15 cellular contexts compared by ENCODE assay signal in genomic region chr7:5767066-5767465, GRCh38. TPM values are rescaled to one million over a fixed set of nuclear protein-coding genes. Genes with fewer than 3 reads are reported as not detected.
DNase-seq lines count a peak whose midpoint lies in the region; ATAC-seq, FAIRE-seq and TF ChIP-seq lines count a peak whose summit lies in the region.
"Had no signal": no experiment of that assay in that cellular context is flagged by ENCODE, and none has a peak within 500 bp of the region (broad histone marks: within the 10 kb centered on the region; RNA-seq: fewer than 3 reads in every experiment).

No MANE protein-coding gene starts in this region.

- no peak for TF ChIP-seq RAD21 in HepG2 (CRISPR knock-in tag; IDR thresholded peaks at IDR 0.05)

- in situ Hi-C loops in HepG2 (cut with HindIII; ENCODE audit: extremely low pct_ligation_motif_present, low pct_unique_long_range_greater_than_20kb): no loop called here
- in situ Hi-C loops in G401 (cut with HindIII; ENCODE audit: low sequenced_read_pairs): no loop called here

- no peak for FAIRE-seq in HepG2 (lab: Jason Lieb, UNC)

- TF ChIP-seq CTCF in HepG2 (CRISPR knock-in tag; IDR thresholded peaks at IDR 0.05) (no peak), right lobe of liver (IDR thresholded peaks at IDR 0.05) (no peak)

- H3K4me1 ChIP-seq in HepG2 (ENCODE audit: insufficient read depth, low read length): peaks cover 39% of the 10 kb centered on the region
- H3K4me1 ChIP-seq in right lobe of liver: peaks cover 0 to 6% (median 0%) of the 10 kb centered on the region in 4 donors
- H3K4me1 ChIP-seq in SJSA1 (replicated peaks): peaks cover 57% of the 10 kb centered on the region
- peaks cover 5 to 8% of the 10 kb centered on the region in 2 donors for H3K4me1 ChIP-seq in aorta (ENCODE audit: control insufficient read depth in 1 of 2, insufficient read depth in 2 of 2, low read length in 2 of 2)

- peaks cover 8% of the 10 kb centered on the region; the same call in 1 of the 2 replicates for H4K20me1 ChIP-seq in HepG2 (ENCODE audit: insufficient read depth, low read length)

- intact Hi-C loops in HepG2 (cut with micrococcal nuclease; ENCODE audit: unreplicated experiment) (no loop called here), right lobe of liver (cut with DNase I) (no loop called here), aorta (cut with DNase I) (no loop called here)

- H3K36me3 ChIP-seq in HepG2 (replicated peaks in 1 of 2; ENCODE audit: control insufficient read depth in 1 of 2, insufficient read depth in 2 of 2, low read length in 2 of 2) (peaks cover 0 to 1% of the 10 kb centered on the region in 2 experiments; a peak in 1 of 5 replicates), right lobe of liver (no peaks in the 10 kb centered on the region), SJSA1 (peaks cover 3% of the 10 kb centered on the region; the same call in 1 of the 2 replicates), aorta (ENCODE audit: control insufficient read depth in 1 of 2, insufficient read depth in 2 of 2, low read length in 1 of 2) (no peaks in the 10 kb centered on the region)
- H3K36me3 ChIP-seq: adrenal gland, left lung had no signal

- H3K27ac ChIP-seq in HepG2 (ENCODE audit: extremely low read length, insufficient read depth, low read length) (peak overlapping the region; percentile 47), right lobe of liver (no peak overlapping the region), SJSA1 (peak overlapping the region; percentile 79), aorta (ENCODE audit: low read depth in 1 of 2, low read length in 2 of 2) (peak overlapping the region; percentile 67 to 74)
- H3K27ac ChIP-seq: left lung, skin epidermis had no signal

- no peaks in the 10 kb centered on the region for H3K9me3 ChIP-seq in HepG2 (ENCODE audit: low read length)
- H3K9me3 ChIP-seq in right lobe of liver: no peaks in the 10 kb centered on the region
- no peaks in the 10 kb centered on the region for H3K9me3 ChIP-seq in SJSA1 (replicated peaks)
- no peaks in the 10 kb centered on the region for H3K9me3 ChIP-seq in aorta (ENCODE audit: control insufficient read depth, low read length)
- H3K9me3 ChIP-seq: adrenal gland, esophagus muscularis mucosa, left lung had no signal

- CTCF ChIA-PET in HepG2 (lab: Yijun Ruan, JAX; ENCODE audit: low intra/inter-chr PET ratio, low total read pairs): no interaction called here

- DNase-seq in HepG2 (ENCODE audit: low spot score) (no peak), right lobe of liver (no peak), SJSA1 (ENCODE audit: low read depth in 1 of 2, low spot score in 2 of 2) (no peak), glomerular visceral epithelial cell (ENCODE audit: extremely low spot score) (peak; percentile 51), aorta (no peak), NCI-H526 (lab: John Stamatoyannopoulos, UW) (no peak), G401 (ENCODE audit: low spot score) (no peak)
- DNase-seq in stimulated activated CD4-positive, alpha-beta T cell treated with anti-CD3 and anti-CD28 coated beads, Interleukin-15, amount 100 ng/mL, for 24 hours: no peak
- DNase-seq: adrenal gland, cortex of kidney, left lung, MM.1S had no signal

- TF ChIP-seq EP300 in HepG2 (IDR thresholded peaks at IDR 0.05; ENCODE audit: low read depth in 2 of 2, low read length in 2 of 2): no peak
- TF ChIP-seq EP300 in HepG2 (CRISPR knock-in tag; IDR thresholded peaks at IDR 0.05; ENCODE audit: borderline replicate concordance): no peak

- no peak overlapping the region for H2AFZ ChIP-seq in HepG2 (ENCODE audit: low read length)

- WGBS in HepG2 (ENCODE audit: low lambda C conversion rate): 100% methylated on average over 1 of the region's 1 CpG
- WGBS in right lobe of liver (ENCODE audit: insufficient coverage, low coverage, low lambda C conversion rate, missing lambda C conversion rate): 92% methylated on average over 1 of the region's 1 CpG
- WGBS in aorta, 2 donors: 6 to 10% methylated on average over 1 of the region's 1 CpG

- POLR2A ChIA-PET in HepG2 (lab: Yijun Ruan, JAX): interaction anchor here (1.5 kb wide), 1 partner anchor 13 kb away, joined by 6 read pairs; no protein-coding TSS in a partner anchor

- peak overlapping the region; percentile 74; the same call in 1 of the 2 replicates for H3K4me2 ChIP-seq in HepG2 (ENCODE audit: low read depth, low read length)

- ATAC-seq in HepG2: no peak
- ATAC-seq in right lobe of liver: no peak
- ATAC-seq in aorta (ENCODE audit: low FRiP score): no peak
- ATAC-seq: activated CD4-positive, CD25-positive, alpha-beta regulatory T cell treated with anti-CD3 and anti-CD28 coated beads, Interleukin-2, amount 50 U/mL, for 24 hours had no signal

- TSS peak; percentile 30 for BruUV-seq in HepG2 (replicated peaks; lab: Mats Ljungman, UMichigan)

- H3K79me2 ChIP-seq in HepG2 (ENCODE audit: insufficient read depth, low read length): peaks cover 73% of the 10 kb centered on the region

- H3K27me3 ChIP-seq in HepG2 (ENCODE audit: control insufficient read depth in 1 of 2, insufficient read depth in 2 of 2, low read length in 2 of 2) (no peaks in the 10 kb centered on the region), right lobe of liver (no peaks in the 10 kb centered on the region), SJSA1 (replicated peaks) (no peaks in the 10 kb centered on the region), aorta (ENCODE audit: control insufficient read depth in 1 of 2, insufficient read depth in 2 of 2, low read length in 1 of 2) (no peaks in the 10 kb centered on the region)
- H3K27me3 ChIP-seq: adrenal gland, esophagus muscularis mucosa, left lung had no signal

- TF ChIP-seq POLR2A in HepG2 (IDR thresholded peaks at IDR 0.05; ENCODE audit: insufficient read depth in 1 of 2, low read depth in 2 of 2, low read length in 2 of 2): no peak
- no peak for TF ChIP-seq POLR2A in right lobe of liver (IDR thresholded peaks at IDR 0.05)

- no peak overlapping the region for H3K9ac ChIP-seq in HepG2 (ENCODE audit: insufficient read depth, low read depth, low read length)

- H3K4me3 ChIP-seq in HepG2 (replicated peaks in 1 of 3; ENCODE audit: insufficient read depth in 1 of 3, low read depth in 2 of 3, low read length in 3 of 3): no peak overlapping the region; a peak in 1 of 6 replicates
- no peak overlapping the region for H3K4me3 ChIP-seq in right lobe of liver
- no peak overlapping the region for H3K4me3 ChIP-seq in SJSA1
- no peak overlapping the region for H3K4me3 ChIP-seq in aorta (ENCODE audit: low read length in 2 of 2)
- H3K4me3 ChIP-seq: adrenal gland, esophagus muscularis mucosa, left lung, skin epidermis had no signal

TF ChIP-seq in HepG2, 621 proteins besides CTCF, POLR2A, EP300 and RAD21 (continues in another document):
- TF ChIP-seq DNMT3B (CRISPR knock-in tag; conservative IDR thresholded peaks at IDR 0.05) (no peak), ZNF570 (CRISPR knock-in tag; IDR thresholded peaks at IDR 0.05; ENCODE audit: borderline replicate concordance) (no peak), HHEX (CRISPR knock-in tag; IDR thresholded peaks at IDR 0.05) (no peak), MTA1 (CRISPR knock-in tag; IDR thresholded peaks at IDR 0.05; ENCODE audit: borderline replicate concordance) (no peak), CENPT (CRISPR knock-in tag; IDR thresholded peaks at IDR 0.05; ENCODE audit: low read depth) (no peak), ZNF607 (CRISPR knock-in tag; IDR thresholded peaks at IDR 0.05; ENCODE audit: borderline replicate concordance) (no peak), MNT (IDR thresholded peaks at IDR 0.05) (no peak), MAF1 (CRISPR knock-in tag; IDR thresholded peaks at IDR 0.05; ENCODE audit: borderline replicate concordance) (no peak), ZFP62 (CRISPR knock-in tag; IDR thresholded peaks at IDR 0.05) (no peak)

RNA-seq across cellular contexts. Expression of gene RNF216, which starts 14.4 kb away (rescaled TPM):
- total RNA-seq in HepG2 (2016; rRNA removed; fragmentation: Illumina TruSeq; extraction: Trizol): 25.9 and 29.4 TPM in 2 replicates
- 11.5 TPM in 2 replicates for total RNA-seq in HepG2 (2016; cell fraction: cytosol; rRNA removed; fragmentation: Illumina TruSeq; extraction: Trizol; ENCODE audit: low read depth)
- total RNA-seq in HepG2 (2016; cell fraction: insoluble cytoplasmic fraction; rRNA removed; fragmentation: Illumina TruSeq; extraction: Trizol): 26.8 TPM in 2 replicates
- total RNA-seq in HepG2 (2016; cell fraction: membrane; rRNA removed; fragmentation: Illumina TruSeq; extraction: Trizol): 11.3 and 11.5 TPM in 2 replicates
- 32.0 and 34.9 TPM in 2 replicates for total RNA-seq in HepG2 (2016; cell fraction: nucleus; rRNA removed; fragmentation: Illumina TruSeq; extraction: Trizol)
- 26.3 and 29.9 TPM in 2 replicates for polyA plus RNA-seq in HepG2 (2011; rRNA removed)
- 12.8 and 13.0 TPM in 2 replicates for polyA plus RNA-seq in HepG2 (2011; cell fraction: cytosol; rRNA removed)
- 93.5 and 108 TPM in 2 replicates for polyA plus RNA-seq in HepG2 (2011; cell fraction: nucleus; rRNA removed)
- polyA plus RNA-seq in HepG2 (2012): 21.1 and 27.6 TPM in 2 replicates
- 0.68 and 1.1 TPM in 2 replicates for polyA plus RNA-seq in HepG2 (2016; cell fraction: cytosol; fragmentation: Illumina TruSeq; extraction: Trizol; ENCODE audit: low read depth)
- polyA plus RNA-seq in HepG2 (2016; cell fraction: insoluble cytoplasmic fraction; fragmentation: Illumina TruSeq; extraction: Trizol; ENCODE audit: low read depth): 15.4 and 19.9 TPM in 2 replicates
- polyA plus RNA-seq in HepG2 (2016; cell fraction: membrane; fragmentation: Illumina TruSeq; extraction: Trizol; ENCODE audit: low read depth): 1.9 and 2.4 TPM in 2 replicates
- 31.3 and 33.3 TPM in 2 replicates for polyA plus RNA-seq in HepG2 (2016; cell fraction: nucleus; fragmentation: Illumina TruSeq; extraction: Trizol; ENCODE audit: insufficient read depth, low read depth)
- 28.8 and 31.6 TPM in 2 replicates for polyA minus RNA-seq in HepG2 (2011; rRNA and poly(A)+ RNA removed; ENCODE audit: low replicate concordance)
- 16.4 and 20.3 TPM in 2 replicates for polyA minus RNA-seq in HepG2 (2011; cell fraction: cytosol; rRNA and poly(A)+ RNA removed)
- 51.5 and 65.4 TPM in 2 replicates for polyA minus RNA-seq in HepG2 (2011; cell fraction: nucleus; rRNA and poly(A)+ RNA removed)
- total RNA-seq in right lobe of liver: 10 to 100 TPM; 11.1 to 15.0 (median 12.7) TPM
- 24.5 and 33.0 TPM in 2 replicates for total RNA-seq in SJSA1 (2014; rRNA removed; shearing (Covaris generic))
- total RNA-seq in aorta: 10 to 100 TPM; 47.4 to 53.6 TPM
- polyA plus RNA-seq in aorta: 10 to 100 TPM; 10.0 to 18.1 TPM
- 21.7 and 28.2 TPM in 2 replicates for total RNA-seq in G401 (2014; rRNA removed; shearing (Covaris generic))

Comparison
In these comparisons a context has a peak if more than half of its experiments do, and no peak if none do; other contexts are left out.
1. H3K27ac ChIP-seq: peak in HepG2 (single experiment), SJSA1 (single experiment) and aorta (2 of 2); none in right lobe of liver (0 of 3).